18 cellular contexts compared by ENCODE assay signal in the genomic region with DNA sequence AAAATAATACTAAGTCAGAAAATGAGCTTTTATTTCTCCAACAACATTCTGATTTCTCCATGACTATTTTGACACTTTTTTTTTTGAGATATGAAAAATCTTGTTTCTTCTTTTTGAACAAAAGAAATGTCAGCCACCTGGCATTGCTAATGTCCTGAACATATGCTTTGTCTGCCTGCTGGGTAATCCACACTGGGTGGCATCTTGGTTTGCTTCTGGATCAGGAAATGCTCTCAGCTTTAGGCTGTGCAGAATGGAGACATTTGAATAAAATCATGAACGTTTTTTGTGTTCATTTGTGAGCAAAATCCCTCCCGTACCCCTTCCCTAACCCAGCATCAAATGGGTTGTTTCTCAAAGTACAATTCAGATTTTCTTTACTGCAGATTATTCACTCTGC. TPM values are rescaled to one million over a fixed set of nuclear protein-coding genes. Genes with fewer than 3 reads are reported as not detected.
DNase-seq lines count a peak whose midpoint lies in the region; FAIRE-seq and TF ChIP-seq lines count a peak whose summit lies in the region.
"Had no signal": no experiment of that assay in that cellular context is flagged by ENCODE, and none has a peak within 500 bp of the region (broad histone marks: within the 10 kb centered on the region; RNA-seq: fewer than 3 reads in every experiment).

No MANE protein-coding gene starts in this region.

- peaks cover 26% of the 10 kb centered on the region for H3K4me1 ChIP-seq in astrocyte (ENCODE audit: insufficient read depth, low read length)

- peaks cover 30% of the 10 kb centered on the region for H3K4me1 Mint-ChIP-seq in astrocyte (ENCODE audit: low read depth, unreplicated experiment)
- H3K4me1 Mint-ChIP-seq: CD4-positive, CD25-positive, alpha-beta regulatory T cell had no signal

- H3K4me3 ChIP-seq in astrocyte (ENCODE audit: insufficient read depth, low read depth, low read length) = no peak overlapping the region
- no peak overlapping the region for H3K4me3 ChIP-seq in neural cell (ENCODE audit: low read length)
- H3K4me3 ChIP-seq in H7 (ENCODE audit: insufficient read depth, low read depth, low read length) = no peak overlapping the region
- H3K4me3 ChIP-seq: GM12878 had no signal

- H2AFZ ChIP-seq in astrocyte (ENCODE audit: low read depth, low read length) (no peak overlapping the region), neural cell (ENCODE audit: low read depth, low read length) (no peak overlapping the region)

- H3K79me2 ChIP-seq in astrocyte (ENCODE audit: insufficient read depth, low read length) = no peaks in the 10 kb centered on the region
- no peaks in the 10 kb centered on the region for H3K79me2 ChIP-seq in neural cell (replicated peaks; ENCODE audit: insufficient read depth, low read length)

- H3K4me2 ChIP-seq in astrocyte (ENCODE audit: low read length) (no peak overlapping the region), neural cell (ENCODE audit: low read length) (no peak overlapping the region)

- H3K9me3 Mint-ChIP-seq in astrocyte (ENCODE audit: unreplicated experiment) = no peaks in the 10 kb centered on the region
- H3K9me3 Mint-ChIP-seq: CD4-positive, CD25-positive, alpha-beta regulatory T cell had no signal

- no peak for TF ChIP-seq RAD21 in neural cell (conservative IDR thresholded peaks at IDR 0.05)

- H3K27ac ChIP-seq in astrocyte (ENCODE audit: low read depth, low read length) (no peak overlapping the region), neural cell (ENCODE audit: low read length) (peak overlapping the region; percentile 62)

- H3K36me3 ChIP-seq in astrocyte (ENCODE audit: insufficient read depth, low read length) (no peaks in the 10 kb centered on the region), neural cell (ENCODE audit: insufficient read depth, low read length) (no peaks in the 10 kb centered on the region), H7 (replicated peaks; ENCODE audit: control insufficient read depth, insufficient read depth, low read length) (no peaks in the 10 kb centered on the region)
- H3K36me3 ChIP-seq: BE2C had no signal

- TF ChIP-seq EP300 in neural cell (conservative IDR thresholded peaks at IDR 0.05; ENCODE audit: poor library complexity, severe bottlenecking) = no peak

- no peaks in the 10 kb centered on the region for H3K27me3 Mint-ChIP-seq in astrocyte (ENCODE audit: low read depth, unreplicated experiment)

- FAIRE-seq in astrocyte (lab: Jason Lieb, UNC) = no peak
- FAIRE-seq: GM12878 had no signal

- no peaks in the 10 kb centered on the region for H3F3A ChIP-seq in neural cell (ENCODE audit: insufficient read depth, low read length, poor library complexity, severe bottlenecking)

- H3K4me3 Mint-ChIP-seq in astrocyte (ENCODE audit: unreplicated experiment) = no peak overlapping the region
- H3K4me3 Mint-ChIP-seq: CD4-positive, CD25-positive, alpha-beta regulatory T cell had no signal

- no peaks in the 10 kb centered on the region for H3K9me2 ChIP-seq in neural cell (ENCODE audit: insufficient read depth, low read length)

- TF ChIP-seq CTCF in astrocyte (IDR thresholded peaks at IDR 0.05; ENCODE audit: insufficient read depth, low read depth, low read length) (no peak), neural cell (IDR thresholded peaks at IDR 0.05; ENCODE audit: poor library complexity, severe bottlenecking) (no peak)

- peak; percentile 32 for DNase-seq in NCI-H2227 (lab: John Stamatoyannopoulos, UW; ENCODE audit: unreplicated experiment)
- DNase-seq in NCI-H2227 treated with DMSO at 0.1 percent for 48 hours (lab: John Stamatoyannopoulos, UW) = no peak
- no peak for DNase-seq in astrocyte (ENCODE audit: low read depth)
- DNase-seq in DMS153 (lab: John Stamatoyannopoulos, UW) = no peak
- DNase-seq in stimulated activated CD4-positive, alpha-beta T cell treated with anti-CD3 and anti-CD28 coated beads, Interleukin-12 subunit alpha, Interleukin-12 subunit beta, amount 100 ng/mL, for 4 hours = no peak
- DNase-seq in H7 = no peak
- DNase-seq: CD4-positive, CD25-positive, alpha-beta regulatory T cell; COR-L47; GOT3; KBM-7; NCI-H1105 treated with DMSO at 0.1 percent for 48 hours; NCI-H187; NCI-H774; RPMI8226; SIG-M5 had no signal

- H3K9me3 ChIP-seq in astrocyte (ENCODE audit: insufficient read depth, low read depth, low read length) (no peaks in the 10 kb centered on the region), neural cell (ENCODE audit: low read length) (no peaks in the 10 kb centered on the region)
- H3K9me3 ChIP-seq: BE2C had no signal

- peaks cover 2% of the 10 kb centered on the region for H3K36me3 Mint-ChIP-seq in astrocyte (ENCODE audit: low read depth, unreplicated experiment)
- H3K36me3 Mint-ChIP-seq: CD4-positive, CD25-positive, alpha-beta regulatory T cell had no signal

- no peaks in the 10 kb centered on the region for H4K20me1 ChIP-seq in astrocyte (ENCODE audit: insufficient read depth, low read length)
- no peaks in the 10 kb centered on the region for H4K20me1 ChIP-seq in neural cell (ENCODE audit: insufficient read depth)

- H3K9ac ChIP-seq in astrocyte (ENCODE audit: low read length) (no peak overlapping the region), neural cell (ENCODE audit: low read length) (no peak overlapping the region)

- H3K27me3 ChIP-seq in astrocyte (ENCODE audit: insufficient read depth, low read length) = no peaks in the 10 kb centered on the region
- no peaks in the 10 kb centered on the region for H3K27me3 ChIP-seq in neural cell (ENCODE audit: insufficient read depth, low read depth, low read length)
- no peaks in the 10 kb centered on the region for H3K27me3 ChIP-seq in H7 (ENCODE audit: control insufficient read depth, insufficient read depth, low read length)
- H3K27me3 ChIP-seq: BE2C had no signal

- peak overlapping the region; percentile 81 for H3K27ac Mint-ChIP-seq in astrocyte (ENCODE audit: unreplicated experiment)
- H3K27ac Mint-ChIP-seq: CD4-positive, CD25-positive, alpha-beta regulatory T cell had no signal

TF ChIP-seq in neural cell, 6 proteins besides CTCF, POLR2A, EP300 and RAD21:
- no peak for TF ChIP-seq EZH2 (IDR thresholded peaks at IDR 0.05; ENCODE audit: borderline replicate concordance, insufficient read depth, low read length, poor library complexity, severe bottlenecking)
- TF ChIP-seq POLR2AphosphoS5 (IDR thresholded peaks at IDR 0.05) = no peak
- TF ChIP-seq, protein P1, sequence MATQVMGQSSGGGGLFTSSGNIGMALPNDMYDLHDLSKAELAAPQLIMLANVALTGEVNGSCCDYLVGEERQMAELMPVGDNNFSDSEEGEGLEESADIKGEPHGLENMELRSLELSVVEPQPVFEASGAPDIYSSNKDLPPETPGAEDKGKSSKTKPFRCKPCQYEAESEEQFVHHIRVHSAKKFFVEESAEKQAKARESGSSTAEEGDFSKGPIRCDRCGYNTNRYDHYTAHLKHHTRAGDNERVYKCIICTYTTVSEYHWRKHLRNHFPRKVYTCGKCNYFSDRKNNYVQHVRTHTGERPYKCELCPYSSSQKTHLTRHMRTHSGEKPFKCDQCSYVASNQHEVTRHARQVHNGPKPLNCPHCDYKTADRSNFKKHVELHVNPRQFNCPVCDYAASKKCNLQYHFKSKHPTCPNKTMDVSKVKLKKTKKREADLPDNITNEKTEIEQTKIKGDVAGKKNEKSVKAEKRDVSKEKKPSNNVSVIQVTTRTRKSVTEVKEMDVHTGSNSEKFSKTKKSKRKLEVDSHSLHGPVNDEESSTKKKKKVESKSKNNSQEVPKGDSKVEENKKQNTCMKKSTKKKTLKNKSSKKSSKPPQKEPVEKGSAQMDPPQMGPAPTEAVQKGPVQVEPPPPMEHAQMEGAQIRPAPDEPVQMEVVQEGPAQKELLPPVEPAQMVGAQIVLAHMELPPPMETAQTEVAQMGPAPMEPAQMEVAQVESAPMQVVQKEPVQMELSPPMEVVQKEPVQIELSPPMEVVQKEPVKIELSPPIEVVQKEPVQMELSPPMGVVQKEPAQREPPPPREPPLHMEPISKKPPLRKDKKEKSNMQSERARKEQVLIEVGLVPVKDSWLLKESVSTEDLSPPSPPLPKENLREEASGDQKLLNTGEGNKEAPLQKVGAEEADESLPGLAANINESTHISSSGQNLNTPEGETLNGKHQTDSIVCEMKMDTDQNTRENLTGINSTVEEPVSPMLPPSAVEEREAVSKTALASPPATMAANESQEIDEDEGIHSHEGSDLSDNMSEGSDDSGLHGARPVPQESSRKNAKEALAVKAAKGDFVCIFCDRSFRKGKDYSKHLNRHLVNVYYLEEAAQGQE (IDR thresholded peaks at IDR 0.05; ENCODE audit: borderline replicate concordance) = no peak
- no peak for TF ChIP-seq TAF1 (IDR thresholded peaks at IDR 0.05; ENCODE audit: low read depth)
- TF ChIP-seq MXI1 (conservative IDR thresholded peaks at IDR 0.05; ENCODE audit: poor library complexity, severe bottlenecking) = no peak
- no peak for TF ChIP-seq SMC3 (conservative IDR thresholded peaks at IDR 0.05; ENCODE audit: poor library complexity)

RNA-seq across cellular contexts. Expression of a gene that starts 53.3 kb away (rescaled TPM):
- 76.5 and 81.2 TPM in 2 replicates for total RNA-seq in astrocyte
- polyA plus RNA-seq in neural cell = 28.1 and 31.5 TPM in 2 replicates
- polyA minus RNA-seq in neural cell = 102 and 141 TPM in 2 replicates
- 19.9 and 21.6 TPM in 2 replicates for total RNA-seq in H7 (2014; rRNA removed; shearing (Covaris generic))
